In the genomic region with DNA sequence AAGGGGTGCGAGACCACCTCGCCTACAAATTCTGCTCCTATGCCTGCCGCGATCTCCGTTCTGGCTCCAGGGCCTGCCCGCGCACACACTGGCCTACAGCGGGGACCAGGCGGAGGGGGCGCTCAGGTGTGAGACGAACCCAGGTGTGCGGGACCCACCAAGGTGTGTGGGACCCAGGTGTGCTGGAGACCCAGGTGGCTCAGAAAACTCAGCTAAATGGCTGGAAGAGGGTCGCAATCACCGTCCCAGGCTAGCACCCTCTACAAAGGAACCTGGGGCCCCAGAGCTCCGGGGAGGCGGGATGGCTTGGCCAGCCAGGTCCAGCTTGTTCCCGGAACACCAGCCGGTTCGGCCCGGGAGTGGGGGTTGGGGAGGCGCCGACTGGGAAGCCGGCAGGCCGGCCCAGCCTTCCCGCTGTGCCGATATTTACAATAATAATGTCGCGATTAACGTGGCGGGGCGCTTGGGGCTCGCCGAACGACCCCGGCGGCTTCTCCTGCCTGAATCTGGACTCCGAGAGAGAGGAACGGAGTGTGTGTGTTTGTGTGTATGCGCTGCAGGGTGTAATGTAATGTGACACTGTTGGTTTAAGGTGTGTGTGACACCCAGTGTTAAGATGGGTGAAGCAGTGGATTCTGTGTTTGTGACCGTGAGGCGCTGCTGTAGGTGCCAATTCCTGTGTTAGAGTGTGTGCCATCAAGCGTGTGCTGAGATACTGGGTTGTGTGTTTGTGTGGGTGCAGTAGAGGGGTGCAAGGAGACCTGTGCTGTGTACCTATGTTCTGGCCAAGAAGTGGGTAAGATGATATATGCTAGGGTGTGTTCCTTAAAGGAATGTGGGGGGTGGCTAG, we compare ENCODE assay signal across 1 cellular context.
A peak's percentile ranks its signal among the peaks of the same experiment; 100 is the strongest.
TF ChIP-seq lines count a peak whose summit lies in the region.

No MANE protein-coding gene starts in this region.

TF ChIP-seq in HEK293, 187 proteins besides CTCF, POLR2A, EP300 and RAD21 (continued from another document):
- TF ChIP-seq BCL6B (tag by site-specific recombination; IDR thresholded peaks at IDR 0.05) (no peak), GLIS2 (tag by site-specific recombination; IDR thresholded peaks at IDR 0.05) (peak; percentile 13; the same call in 1 of the 2 replicates), ZBTB17 (tag by site-specific recombination; IDR thresholded peaks at IDR 0.05) (peak; percentile 88)
